Comparison of ENCODE assay signal across 1 cellular context in the genomic region with DNA sequence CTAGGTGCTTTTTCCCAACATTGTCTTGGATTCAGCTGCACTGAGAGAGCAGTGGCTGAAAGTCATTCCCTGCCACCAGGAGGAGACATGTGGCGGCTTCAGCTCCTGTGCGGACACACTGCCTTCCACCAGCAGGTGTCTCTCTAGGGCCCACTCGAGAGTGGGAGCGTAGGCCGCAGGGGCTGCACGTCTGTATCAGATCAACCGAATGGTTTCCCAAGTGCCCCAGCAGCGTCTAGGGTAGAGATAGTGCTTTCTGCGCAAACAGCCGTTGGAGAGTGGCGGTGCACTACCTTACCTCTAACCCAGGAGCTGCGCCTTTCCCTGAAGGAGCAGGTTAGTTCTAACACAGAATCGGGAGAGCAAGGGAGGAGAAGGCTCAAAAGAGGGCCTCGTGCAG.
A peak's percentile ranks its signal among the peaks of the same experiment; 100 is the strongest.
TF ChIP-seq lines count a peak whose summit lies in the region.

No MANE protein-coding gene starts in this region.

TF ChIP-seq in SK-N-SH, 30 proteins besides CTCF, POLR2A, EP300 and RAD21 (continued from another document):
- no peak for TF ChIP-seq TAF1 (IDR thresholded peaks at IDR 0.05; ENCODE audit: borderline replicate concordance, low read depth, low read length)
- TF ChIP-seq SIN3A (IDR thresholded peaks at IDR 0.05; ENCODE audit: borderline replicate concordance, low read depth, low read length) = 0 out of 2 replicates have a peak, but pooled peaks have one; percentile 30
- TF ChIP-seq, protein P1, sequence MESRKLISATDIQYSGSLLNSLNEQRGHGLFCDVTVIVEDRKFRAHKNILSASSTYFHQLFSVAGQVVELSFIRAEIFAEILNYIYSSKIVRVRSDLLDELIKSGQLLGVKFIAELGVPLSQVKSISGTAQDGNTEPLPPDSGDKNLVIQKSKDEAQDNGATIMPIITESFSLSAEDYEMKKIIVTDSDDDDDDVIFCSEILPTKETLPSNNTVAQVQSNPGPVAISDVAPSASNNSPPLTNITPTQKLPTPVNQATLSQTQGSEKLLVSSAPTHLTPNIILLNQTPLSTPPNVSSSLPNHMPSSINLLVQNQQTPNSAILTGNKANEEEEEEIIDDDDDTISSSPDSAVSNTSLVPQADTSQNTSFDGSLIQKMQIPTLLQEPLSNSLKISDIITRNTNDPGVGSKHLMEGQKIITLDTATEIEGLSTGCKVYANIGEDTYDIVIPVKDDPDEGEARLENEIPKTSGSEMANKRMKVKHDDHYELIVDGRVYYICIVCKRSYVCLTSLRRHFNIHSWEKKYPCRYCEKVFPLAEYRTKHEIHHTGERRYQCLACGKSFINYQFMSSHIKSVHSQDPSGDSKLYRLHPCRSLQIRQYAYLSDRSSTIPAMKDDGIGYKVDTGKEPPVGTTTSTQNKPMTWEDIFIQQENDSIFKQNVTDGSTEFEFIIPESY (IDR thresholded peaks at IDR 0.05; ENCODE audit: borderline replicate concordance, low read depth) = peak; percentile 25; the same call in 1 of the 2 replicates
- TF ChIP-seq NRF1 (IDR thresholded peaks at IDR 0.05; ENCODE audit: low read depth, low read length) = peak; percentile 27; the same call in 1 of the 2 replicates
TF ChIP-seq in SK-N-SH: peak in this region for 10.
